In genomic region chr16:66696669-66697630, GRCh38 we compare ENCODE assay signal across 1 cellular context.
A peak's percentile ranks its signal among the peaks of the same experiment; 100 is the strongest.
TF ChIP-seq lines count a peak whose summit lies in the region.

TSS of gene CMTM4 (minus strand) at chr16:66696743. CDS start at chr16:66696525, 218 bp downstream.

TF ChIP-seq in HCT116, 20 proteins besides CTCF, POLR2A, EP300 and RAD21 (continued from another document):
- TF ChIP-seq ZBTB33 (IDR thresholded peaks at IDR 0.05; ENCODE audit: extremely low read depth, insufficient replicate concordance, low read length) = no peak
- TF ChIP-seq YY1 (IDR thresholded peaks at IDR 0.05; ENCODE audit: extremely low read depth, insufficient replicate concordance, low read depth, low read length) = peak; percentile 45
- no peak; the same call in 1 of the 2 replicates for TF ChIP-seq ZFX (IDR thresholded peaks at IDR 0.05)
